7 cellular contexts compared by ENCODE assay signal in the genomic region with DNA sequence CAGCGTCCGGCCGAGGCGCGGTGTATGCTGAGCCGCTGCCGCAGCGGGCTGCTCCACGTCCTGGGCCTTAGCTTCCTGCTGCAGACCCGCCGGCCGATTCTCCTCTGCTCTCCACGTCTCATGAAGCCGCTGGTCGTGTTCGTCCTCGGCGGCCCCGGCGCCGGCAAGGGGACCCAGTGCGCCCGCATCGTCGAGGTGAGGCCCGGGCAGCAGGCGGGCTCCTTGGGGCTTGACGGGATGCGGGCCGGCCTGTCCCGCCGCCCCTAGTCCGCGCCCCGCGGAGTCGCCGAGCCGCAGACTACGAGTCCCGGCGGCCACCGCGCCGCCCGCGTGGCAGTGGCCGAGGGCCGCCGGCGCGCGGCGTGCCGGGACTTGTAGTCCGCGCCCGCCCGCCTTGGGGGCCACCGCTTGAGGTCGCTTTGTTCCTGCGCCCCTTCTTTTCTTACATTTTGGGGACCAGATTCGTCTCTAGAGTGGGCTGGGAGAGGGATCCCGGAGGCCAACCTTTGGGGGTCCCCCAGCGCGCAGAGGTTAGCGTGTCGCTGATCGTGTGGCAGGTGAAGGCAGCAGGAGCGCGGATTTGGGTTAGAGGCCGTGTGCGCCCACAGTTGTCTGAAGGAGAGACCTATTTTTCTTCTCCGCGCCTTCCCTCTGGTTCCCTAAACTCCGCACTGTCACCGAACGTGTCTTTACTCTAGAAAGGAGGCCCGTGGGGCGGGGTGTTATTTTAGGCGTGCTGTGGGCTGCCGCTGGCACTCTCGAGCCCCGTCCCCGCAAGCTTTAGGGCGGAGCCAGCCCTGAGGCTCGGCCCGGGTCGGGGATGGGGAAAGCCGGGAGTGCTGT. TPM values are rescaled to one million over a fixed set of nuclear protein-coding genes. Genes with fewer than 3 reads are reported as not detected.
DNase-seq lines count a peak whose midpoint lies in the region; ATAC-seq, FAIRE-seq and TF ChIP-seq lines count a peak whose summit lies in the region.

No MANE protein-coding gene starts in this region.

- H3K27me3 ChIP-seq in hepatocyte = no peaks in the 10 kb centered on the region

- TF ChIP-seq CTCF in hepatocyte (IDR thresholded peaks at IDR 0.05; ENCODE audit: poor library complexity) (peak; percentile 27), retinal pigment epithelial cell (conservative IDR thresholded peaks at IDR 0.05; ENCODE audit: low read depth, low read length) (peak; percentile 17)

- H3K27ac ChIP-seq in angular gyrus (ENCODE audit: low read depth, low read length) (peak overlapping the region; percentile 97), hepatocyte (peak overlapping the region; percentile 100)

- FAIRE-seq in GM12892 (lab: Jason Lieb, UNC) = no peak

- peak; percentile 83 for DNase-seq in GM12892 (ENCODE audit: insufficient read length)
- DNase-seq in MV-4-11 (lab: John Stamatoyannopoulos, UW) = peak; percentile 75
- DNase-seq in T-helper 1 cell = peak; percentile 53 to 78 (median 62)
- DNase-seq in hepatocyte (ENCODE audit: low spot score) = peak; percentile 95
- peak; percentile 24 for DNase-seq in retinal pigment epithelial cell (ENCODE audit: low read depth)

- peaks cover 22% of the 10 kb centered on the region for H3K4me1 ChIP-seq in hepatocyte (ENCODE audit: insufficient read depth)

- H3K36me3 ChIP-seq in hepatocyte (replicated peaks; ENCODE audit: insufficient read depth, low read depth) = no peaks in the 10 kb centered on the region

- no peaks in the 10 kb centered on the region for H3K9me2 ChIP-seq in hepatocyte (replicated peaks; ENCODE audit: insufficient read depth)

- H4K20me1 ChIP-seq in hepatocyte (ENCODE audit: insufficient read depth, poor library complexity, severe bottlenecking) = peaks cover 12% of the 10 kb centered on the region

- H3K4me3 ChIP-seq in hepatocyte (peak overlapping the region; percentile 99), retinal pigment epithelial cell (ENCODE audit: low read length) (peak overlapping the region; percentile 93)

- H3K79me2 ChIP-seq in hepatocyte = peaks cover 57% of the 10 kb centered on the region

- TF ChIP-seq POLR2A in GM12892 (IDR thresholded peaks at IDR 0.05; ENCODE audit: low read depth, low read length) = peak; percentile 70; the same call in 1 of the 2 replicates

- under 1% methylated on average over 74 of the region's 90 CpGs for WGBS in hepatocyte (ENCODE audit: low lambda C conversion rate, missing lambda C conversion rate)

- peak overlapping the region; percentile 100 for H2AFZ ChIP-seq in hepatocyte

- peak overlapping the region; percentile 78 for H3K4me2 ChIP-seq in hepatocyte

- peak; percentile 87 for ATAC-seq in HG02571 (IDR thresholded peaks at IDR 0.05; ENCODE audit: unreplicated experiment)

- no peaks in the 10 kb centered on the region for H3K9me3 ChIP-seq in hepatocyte (ENCODE audit: low read depth)

RNA-seq across cellular contexts. Expression of a gene that starts 0.6 kb away (rescaled TPM):
- 147 TPM for polyA plus RNA-seq in GM12892 (2012; ENCODE audit: missing spikeins)
- 182 and 206 TPM in 2 replicates for total RNA-seq in hepatocyte
- 113 and 114 TPM in 2 replicates for polyA plus RNA-seq in hepatocyte

RNA-seq across cellular contexts. Expression of a gene that starts 20.2 kb away (rescaled TPM):
- 10.7 TPM for polyA plus RNA-seq in GM12892 (2012; ENCODE audit: missing spikeins)
- 6.1 and 9.0 TPM in 2 replicates for total RNA-seq in hepatocyte
- polyA plus RNA-seq in hepatocyte = 2.5 and 3.8 TPM in 2 replicates

Comparison
In these comparisons a context has a peak if more than half of its experiments do, and no peak if none do; other contexts are left out.
1. Peak in every context shown above with its lines: DNase-seq, ATAC-seq, H3K4me3 ChIP-seq and H3K27ac ChIP-seq.
2. DNase-seq: peak in every context shown above with its lines; median percentile 95 in hepatocyte; 83 in GM12892; 75 in MV-4-11; 62 in T-helper 1 cell; 24 in retinal pigment epithelial cell.